In genomic region chr6:20704325-20704724, GRCh38 we compare ENCODE assay signal across 22 cellular contexts.
DNase-seq lines count a peak whose midpoint lies in the region; ATAC-seq, FAIRE-seq and TF ChIP-seq lines count a peak whose summit lies in the region.
"Had no signal": no experiment of that assay in that cellular context is flagged by ENCODE, and none has a peak within 500 bp of the region (broad histone marks: within the 10 kb centered on the region; RNA-seq: fewer than 3 reads in every experiment).

No MANE protein-coding gene starts in this region.

- TF ChIP-seq CTCF in WTC11 (IDR thresholded peaks at IDR 0.05) = no peak

- H3K36me3 Mint-ChIP-seq in WTC11 = no peaks in the 10 kb centered on the region
- H3K36me3 Mint-ChIP-seq in stimulated activated memory B cell treated with anti-CD40 and anti-IgM and Interleukin-4, amounts not matched to agents 10 μg/mL and 1 μg/mL and 100 μg/mL, for 72 hours = peaks cover 14% of the 10 kb centered on the region

- DNase-seq in NCI-H748 treated with DMSO at 0.1 percent for 48 hours (lab: John Stamatoyannopoulos, UW) (peak; percentile 93), NCI-H748 (lab: John Stamatoyannopoulos, UW; ENCODE audit: unreplicated experiment) (no peak), WTC11 (ENCODE audit: low spot score) (no peak), iris pigment epithelial cell (ENCODE audit: low read depth) (peak; percentile 20), D341Med (ENCODE audit: low spot score) (no peak), amniotic stem cell (lab: John Stamatoyannopoulos, UW) (no peak), urothelium cell line (ENCODE audit: low spot score) (no peak)
- DNase-seq: activated naive CD4-positive, alpha-beta T cell treated with Interleukin-2 at 50 U/mL for 16 hours; activated T-cell treated with anti-CD3 and anti-CD28 coated beads, Interleukin-2, amount 50 U/mL, for 24 hours; aorta; cerebellar nuclear complex; effector CD8-positive, alpha-beta T cell; left ventricle myocardium inferior; NCI-H1694; substantia nigra; T-helper 9 cell; uterus had no signal

- H3K4me1 Mint-ChIP-seq in WTC11 = peaks cover 56% of the 10 kb centered on the region
- peaks cover 46% of the 10 kb centered on the region for H3K4me1 Mint-ChIP-seq in stimulated activated memory B cell treated with anti-CD40 and anti-IgM and Interleukin-4, amounts not matched to agents 10 μg/mL and 1 μg/mL and 100 μg/mL, for 72 hours

- no peaks in the 10 kb centered on the region for H3K9me3 Mint-ChIP-seq in WTC11
- H3K9me3 Mint-ChIP-seq in stimulated activated memory B cell treated with anti-CD40 and anti-IgM and Interleukin-4, amounts not matched to agents 10 μg/mL and 1 μg/mL and 100 μg/mL, for 72 hours = no peaks in the 10 kb centered on the region
- H3K9me3 Mint-ChIP-seq: activated T-cell treated with anti-CD3 and anti-CD28 coated beads, Interleukin-2, amount 50 U/mL, for 24 hours; IgD-negative memory B cell had no signal

- POLR2A ChIA-PET in WTC11 (lab: Charles Lee) = no interaction called here

- no peaks in the 10 kb centered on the region for H3K27me3 Mint-ChIP-seq in WTC11 (ENCODE audit: low read depth)
- H3K27me3 Mint-ChIP-seq in stimulated activated memory B cell treated with anti-CD40 and anti-IgM and Interleukin-4, amounts not matched to agents 10 μg/mL and 1 μg/mL and 100 μg/mL, for 72 hours = no peaks in the 10 kb centered on the region
- H3K27me3 Mint-ChIP-seq: activated T-cell treated with anti-CD3 and anti-CD28 coated beads, Interleukin-2, amount 50 U/mL, for 24 hours; IgD-negative memory B cell had no signal

- CTCF ChIA-PET in WTC11 (lab: Charles Lee) = no interaction called here

- no peak for ATAC-seq in WTC11
- no peak for ATAC-seq in stimulated activated memory B cell treated with anti-CD40 and anti-IgM and Interleukin-4, amounts not matched to agents 10 μg/mL and 1 μg/mL and 100 μg/mL, for 72 hours
- ATAC-seq: activated CD4-positive, CD25-positive, alpha-beta regulatory T cell treated with anti-CD3 and anti-CD28 coated beads, Interleukin-2, amount 50 U/mL, for 24 hours had no signal

- no peak overlapping the region for H3K4me3 Mint-ChIP-seq in WTC11
- H3K4me3 Mint-ChIP-seq in stimulated activated memory B cell treated with anti-CD40 and anti-IgM and Interleukin-4, amounts not matched to agents 10 μg/mL and 1 μg/mL and 100 μg/mL, for 72 hours = no peak overlapping the region
- H3K4me3 Mint-ChIP-seq: activated T-cell treated with anti-CD3 and anti-CD28 coated beads, Interleukin-2, amount 50 U/mL, for 24 hours had no signal

- peak overlapping the region; percentile 22 for H3K27ac Mint-ChIP-seq in WTC11
- peak overlapping the region; percentile 9 for H3K27ac Mint-ChIP-seq in stimulated activated memory B cell treated with anti-CD40 and anti-IgM and Interleukin-4, amounts not matched to agents 10 μg/mL and 1 μg/mL and 100 μg/mL, for 72 hours
- H3K27ac Mint-ChIP-seq: activated T-cell treated with anti-CD3 and anti-CD28 coated beads, Interleukin-2, amount 50 U/mL, for 24 hours; IgD-negative memory B cell had no signal

- FAIRE-seq in urothelium cell line (lab: Jason Lieb, UNC) = no peak
- FAIRE-seq: GM12891, H1 had no signal

TF ChIP-seq in WTC11, 78 proteins besides CTCF, POLR2A, EP300 and RAD21:
- TF ChIP-seq, protein P1, sequence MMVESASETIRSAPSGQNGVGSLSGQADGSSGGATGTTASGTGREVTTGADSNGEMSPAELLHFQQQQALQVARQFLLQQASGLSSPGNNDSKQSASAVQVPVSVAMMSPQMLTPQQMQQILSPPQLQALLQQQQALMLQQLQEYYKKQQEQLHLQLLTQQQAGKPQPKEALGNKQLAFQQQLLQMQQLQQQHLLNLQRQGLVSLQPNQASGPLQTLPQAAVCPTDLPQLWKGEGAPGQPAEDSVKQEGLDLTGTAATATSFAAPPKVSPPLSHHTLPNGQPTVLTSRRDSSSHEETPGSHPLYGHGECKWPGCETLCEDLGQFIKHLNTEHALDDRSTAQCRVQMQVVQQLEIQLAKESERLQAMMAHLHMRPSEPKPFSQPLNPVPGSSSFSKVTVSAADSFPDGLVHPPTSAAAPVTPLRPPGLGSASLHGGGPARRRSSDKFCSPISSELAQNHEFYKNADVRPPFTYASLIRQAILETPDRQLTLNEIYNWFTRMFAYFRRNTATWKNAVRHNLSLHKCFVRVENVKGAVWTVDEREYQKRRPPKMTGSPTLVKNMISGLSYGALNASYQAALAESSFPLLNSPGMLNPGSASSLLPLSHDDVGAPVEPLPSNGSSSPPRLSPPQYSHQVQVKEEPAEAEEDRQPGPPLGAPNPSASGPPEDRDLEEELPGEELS (CRISPR knock-in tag; IDR thresholded peaks at IDR 0.05) = no peak
- TF ChIP-seq, protein P2, sequence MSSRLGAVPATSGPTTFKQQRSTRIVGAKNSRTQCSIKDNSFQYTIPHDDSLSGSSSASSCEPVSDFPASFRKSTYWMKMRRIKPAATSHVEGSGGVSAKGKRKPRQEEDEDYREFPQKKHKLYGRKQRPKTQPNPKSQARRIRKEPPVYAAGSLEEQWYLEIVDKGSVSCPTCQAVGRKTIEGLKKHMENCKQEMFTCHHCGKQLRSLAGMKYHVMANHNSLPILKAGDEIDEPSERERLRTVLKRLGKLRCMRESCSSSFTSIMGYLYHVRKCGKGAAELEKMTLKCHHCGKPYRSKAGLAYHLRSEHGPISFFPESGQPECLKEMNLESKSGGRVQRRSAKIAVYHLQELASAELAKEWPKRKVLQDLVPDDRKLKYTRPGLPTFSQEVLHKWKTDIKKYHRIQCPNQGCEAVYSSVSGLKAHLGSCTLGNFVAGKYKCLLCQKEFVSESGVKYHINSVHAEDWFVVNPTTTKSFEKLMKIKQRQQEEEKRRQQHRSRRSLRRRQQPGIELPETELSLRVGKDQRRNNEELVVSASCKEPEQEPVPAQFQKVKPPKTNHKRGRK (CRISPR knock-in tag; IDR thresholded peaks at IDR 0.05; ENCODE audit: borderline replicate concordance) = no peak
- TF ChIP-seq, protein P3, sequence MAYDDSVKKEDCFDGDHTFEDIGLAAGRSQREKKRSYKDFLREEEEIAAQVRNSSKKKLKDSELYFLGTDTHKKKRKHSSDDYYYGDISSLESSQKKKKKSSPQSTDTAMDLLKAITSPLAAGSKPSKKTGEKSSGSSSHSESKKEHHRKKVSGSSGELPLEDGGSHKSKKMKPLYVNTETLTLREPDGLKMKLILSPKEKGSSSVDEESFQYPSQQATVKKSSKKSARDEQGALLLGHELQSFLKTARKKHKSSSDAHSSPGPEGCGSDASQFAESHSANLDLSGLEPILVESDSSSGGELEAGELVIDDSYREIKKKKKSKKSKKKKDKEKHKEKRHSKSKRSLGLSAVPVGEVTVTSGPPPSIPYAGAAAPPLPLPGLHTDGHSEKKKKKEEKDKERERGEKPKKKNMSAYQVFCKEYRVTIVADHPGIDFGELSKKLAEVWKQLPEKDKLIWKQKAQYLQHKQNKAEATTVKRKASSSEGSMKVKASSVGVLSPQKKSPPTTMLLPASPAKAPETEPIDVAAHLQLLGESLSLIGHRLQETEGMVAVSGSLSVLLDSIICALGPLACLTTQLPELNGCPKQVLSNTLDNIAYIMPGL (CRISPR knock-in tag; IDR thresholded peaks at IDR 0.05) = no peak
- no peak for TF ChIP-seq ZNF532 (CRISPR knock-in tag; IDR thresholded peaks at IDR 0.05; ENCODE audit: borderline replicate concordance)

Comparison
In these comparisons a context has a peak if more than half of its experiments do, and no peak if none do; other contexts are left out.
1. DNase-seq: peak in NCI-H748 treated with DMSO at 0.1 percent for 48 hours (single experiment) and iris pigment epithelial cell (single experiment); none in NCI-H748 (single experiment), WTC11 (single experiment), D341Med (single experiment), amniotic stem cell (single experiment) and urothelium cell line (single experiment).